Comparison of ENCODE assay signal across 8 cellular contexts in the genomic region with DNA sequence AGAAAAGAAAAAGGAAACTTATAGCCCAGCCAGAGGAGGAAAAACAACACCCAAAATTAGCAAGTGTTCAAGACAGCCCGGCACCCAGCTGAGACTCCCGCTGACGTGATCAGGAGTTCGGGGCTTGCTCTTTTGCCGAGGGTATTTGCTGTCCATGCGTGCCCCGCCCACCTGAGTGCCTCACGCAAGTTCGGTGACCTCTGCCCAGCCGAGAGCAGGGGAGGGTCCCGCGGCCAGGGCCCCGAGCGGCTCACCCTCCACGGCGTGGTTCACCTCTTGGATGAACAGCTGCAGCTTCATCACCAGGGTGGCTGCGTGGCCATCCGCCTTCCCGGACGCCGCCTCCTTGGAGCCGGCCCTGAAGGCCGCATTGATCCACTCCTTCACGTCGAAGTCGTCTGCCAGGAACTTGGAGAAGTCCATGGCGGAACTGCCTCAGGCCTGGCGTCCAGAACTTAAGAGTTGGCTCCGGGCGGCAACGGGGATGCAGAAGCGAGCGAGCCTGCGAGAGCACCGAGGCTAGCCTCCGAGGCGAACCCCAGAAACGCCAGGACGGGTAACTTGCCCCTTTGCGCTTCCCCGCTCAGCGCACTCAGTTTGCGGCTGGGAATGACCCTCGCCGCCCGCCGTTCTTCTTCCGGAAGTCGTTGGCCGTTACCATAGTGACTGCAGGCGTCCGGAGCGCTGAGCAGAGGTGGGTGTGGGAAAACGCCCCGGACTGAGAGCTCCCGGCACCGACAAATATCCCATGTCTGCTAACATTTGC. TPM values are rescaled to one million over a fixed set of nuclear protein-coding genes. Genes with fewer than 3 reads are reported as not detected.
A peak's percentile ranks its signal among the peaks of the same experiment; 100 is the strongest.
DNase-seq lines count a peak whose midpoint lies in the region; ATAC-seq and TF ChIP-seq lines count a peak whose summit lies in the region.

A gene (minus strand): TSS at position 618 of the 766 bp plus-strand sequence. CDS start 195 bp downstream, at position 423.

- 0 to 1% methylated on average over 14 to 57 of the region's 57 CpGs for WGBS in upper lobe of left lung, 2 donors

- TF ChIP-seq CTCF in GM12864 (IDR thresholded peaks at IDR 0.05; ENCODE audit: low read depth, low read length, missing control alignments) (no peak), left ventricle myocardium inferior (IDR thresholded peaks at IDR 0.05; ENCODE audit: borderline replicate concordance) (no peak), progenitor cell of endocrine pancreas (IDR thresholded peaks at IDR 0.05; ENCODE audit: unreplicated experiment) (no peak), upper lobe of left lung (IDR thresholded peaks at IDR 0.05) (peak in 2 of 6 experiments; percentile 6 to 17)

- no peaks in the 10 kb centered on the region for H3K9me3 Mint-ChIP-seq in progenitor cell of endocrine pancreas (ENCODE audit: low read depth)

- H3K27me3 ChIP-seq in left ventricle myocardium inferior (ENCODE audit: low read depth) = no peaks in the 10 kb centered on the region
- no peaks in the 10 kb centered on the region for H3K27me3 ChIP-seq in upper lobe of left lung

- peaks cover 2% of the 10 kb centered on the region for H3K36me3 Mint-ChIP-seq in progenitor cell of endocrine pancreas (ENCODE audit: insufficient read depth)

- intact Hi-C loops in T-helper 2 cell treated with Interferon-gamma antibody and Interleukin-4, amounts not matched to agents 100 ng/mL and 5 ng/mL, for 36 hours (cut with micrococcal nuclease) = loop anchor here (1.0 to 5.0 kb wide), 5 partner anchors 18 to 225 kb away; a partner anchor contains a TSS
- intact Hi-C loops in left ventricle myocardium inferior (cut with micrococcal nuclease) = loop anchor here (10.0 kb wide), 1 partner anchor 62 kb away; a partner anchor contains a TSS

- TF ChIP-seq EP300 in upper lobe of left lung (IDR thresholded peaks at IDR 0.05) = peak in 1 of 4 donors; percentile 40

- peaks cover 8% of the 10 kb centered on the region for H3K4me1 Mint-ChIP-seq in progenitor cell of endocrine pancreas (ENCODE audit: low read depth)

- ATAC-seq in HG02678 (IDR thresholded peaks at IDR 0.05; ENCODE audit: unreplicated experiment) = peak; percentile 86
- ATAC-seq in upper lobe of left lung (ENCODE audit: low FRiP score in 2 of 2) = peak; percentile 96 to 98

- no peaks in the 10 kb centered on the region for H3K36me3 ChIP-seq in left ventricle myocardium inferior
- no peaks in the 10 kb centered on the region for H3K36me3 ChIP-seq in upper lobe of left lung

- TF ChIP-seq POLR2A in upper lobe of left lung (IDR thresholded peaks at IDR 0.05) = peak in 1 of 4 donors; percentile 49

- H3K9me3 ChIP-seq in left ventricle myocardium inferior (replicated peaks) = no peaks in the 10 kb centered on the region
- H3K9me3 ChIP-seq in upper lobe of left lung = no peaks in the 10 kb centered on the region

- peak within 1 kb of the TSS; percentile 93 for H3K27ac Mint-ChIP-seq in progenitor cell of endocrine pancreas

- no peaks in the 10 kb centered on the region for H3K27me3 Mint-ChIP-seq in progenitor cell of endocrine pancreas

- DNase-seq in GM12864 (ENCODE audit: low read depth) (peak; percentile 55), NCI-H146 (lab: John Stamatoyannopoulos, UW) (peak; percentile 80), left ventricle myocardium inferior (peak; percentile 90), progenitor cell of endocrine pancreas (ENCODE audit: low spot score, unreplicated experiment) (peak; percentile 77), upper lobe of left lung (peak; percentile 83 to 94)

- peaks cover 37% of the 10 kb centered on the region for H3K4me1 ChIP-seq in left ventricle myocardium inferior
- H3K4me1 ChIP-seq in upper lobe of left lung = peaks cover 21 to 50% (median 26%) of the 10 kb centered on the region in 4 donors

- H3K27ac ChIP-seq in angular gyrus (ENCODE audit: low read depth, low read length) (peak within 1 kb of the TSS; percentile 38), left ventricle myocardium inferior (replicated peaks) (peak within 1 kb of the TSS; percentile 88), upper lobe of left lung (peak within 1 kb of the TSS; percentile 78 to 88 (median 86))

- peak within 1 kb of the TSS; percentile 86 for H3K4me3 Mint-ChIP-seq in progenitor cell of endocrine pancreas (ENCODE audit: low read depth)

- H3K4me3 ChIP-seq in GM12864 (ENCODE audit: low read depth, low read length) (peak within 1 kb of the TSS; percentile 70), left ventricle myocardium inferior (peak within 1 kb of the TSS; percentile 80), upper lobe of left lung (peak within 1 kb of the TSS; percentile 68 to 100 (median 87))

RNA-seq across cellular contexts. Expression of the gene that starts here (rescaled TPM):
- 19.3 and 20.0 TPM in 2 replicates for total RNA-seq in T-helper 2 cell treated with Interferon-gamma antibody and Interleukin-4, amounts not matched to agents 100 ng/mL and 5 ng/mL, for 36 hours
- total RNA-seq in left ventricle myocardium inferior (11.7 TPM), progenitor cell of endocrine pancreas (24.9 and 28.3 TPM in 2 replicates), upper lobe of left lung (10 to 100 TPM; 16.9 to 61.8 (median 24.8) TPM)

Comparison
In these comparisons a context has a peak if more than half of its experiments do, and no peak if none do; other contexts are left out.
1. Peak in every context shown above with its lines: DNase-seq, ATAC-seq, H3K4me3 ChIP-seq and H3K27ac ChIP-seq.
2. H3K27ac ChIP-seq: peak in every context shown above with its lines; median percentile 88 in left ventricle myocardium inferior; 86 in upper lobe of left lung; 38 in angular gyrus.